Comparison of ENCODE assay signal across 12 cellular contexts in genomic region chr13:110301606-110302131, GRCh38. TPM values are rescaled to one million over a fixed set of nuclear protein-coding genes. Genes with fewer than 3 reads are reported as not detected.
DNase-seq lines count a peak whose midpoint lies in the region; ATAC-seq and TF ChIP-seq lines count a peak whose summit lies in the region.
"Had no signal": no experiment of that assay in that cellular context is flagged by ENCODE, and none has a peak within 500 bp of the region (broad histone marks: within the 10 kb centered on the region; RNA-seq: fewer than 3 reads in every experiment).

No MANE protein-coding gene starts in this region.

- H3K36me3 ChIP-seq in skeletal muscle tissue (ENCODE audit: control insufficient read depth in 3 of 3, insufficient read depth in 3 of 3, low read length in 3 of 3), result no peaks in the 10 kb centered on the region

- H3K4me1 Mint-ChIP-seq in HFFc6 (ENCODE audit: low read depth), result peaks cover 62% of the 10 kb centered on the region

- H3K27me3 ChIP-seq in skeletal muscle tissue (ENCODE audit: control insufficient read depth in 3 of 3, insufficient read depth in 3 of 3, low read length in 3 of 3), result peaks cover 8 to 46% (median 36%) of the 10 kb centered on the region in 3 donors

- no peaks in the 10 kb centered on the region for H3K9me3 Mint-ChIP-seq in HFFc6

- H3K4me3 ChIP-seq in coronary artery (peak overlapping the region; percentile 98), skeletal muscle tissue (ENCODE audit: low read length in 3 of 3) (peak overlapping the region in 1 of 3 donors; percentile 7)
- H3K4me3 ChIP-seq: mucosa of descending colon had no signal

- no peaks in the 10 kb centered on the region; the same call in 1 of the 2 replicates for H3K27me3 Mint-ChIP-seq in HFFc6 (ENCODE audit: insufficient read depth)

- H3K36me3 Mint-ChIP-seq in HFFc6 (ENCODE audit: low read depth), result peaks cover 19% of the 10 kb centered on the region

- ATAC-seq in HG02970 (IDR thresholded peaks at IDR 0.05; ENCODE audit: low FRiP score, unreplicated experiment) (no peak), HG03521 (IDR thresholded peaks at IDR 0.05; ENCODE audit: unreplicated experiment) (no peak), sciatic nerve (no peak)
- ATAC-seq: mucosa of descending colon had no signal

- peaks cover 18 to 36% (median 31%) of the 10 kb centered on the region in 3 donors for H3K4me1 ChIP-seq in skeletal muscle tissue (ENCODE audit: control insufficient read depth in 3 of 3, insufficient read depth in 3 of 3, low read length in 3 of 3)

- no peak for TF ChIP-seq CTCF in HFFc6 (IDR thresholded peaks at IDR 0.05)
- TF ChIP-seq CTCF in coronary artery (IDR thresholded peaks at IDR 0.05), result no peak

- H3K27ac ChIP-seq in coronary artery, result peak overlapping the region; percentile 99
- peak overlapping the region; percentile 40 for H3K27ac ChIP-seq in skeletal muscle tissue (ENCODE audit: low read depth, low read length)

- H3K27ac Mint-ChIP-seq in HFFc6, result peak overlapping the region; percentile 82

- H3K4me3 Mint-ChIP-seq in HFFc6, result peak overlapping the region; percentile 61

- no peaks in the 10 kb centered on the region for H3K9me3 ChIP-seq in skeletal muscle tissue (ENCODE audit: control insufficient read depth in 3 of 3, low read length in 3 of 3)
- H3K9me3 ChIP-seq: mucosa of descending colon had no signal

- DNase-seq in HFFc6 (peak; percentile 91), coronary artery (ENCODE audit: low spot score) (peak; percentile 74), kidney tubule cell (ENCODE audit: low spot score) (peak; percentile 52), GOT3 (lab: John Stamatoyannopoulos, UW) (no peak), sciatic nerve (ENCODE audit: low spot score) (no peak)
- DNase-seq: mucosa of descending colon; NCI-H1105; stimulated activated CD4-positive, alpha-beta T cell treated with anti-CD3 and anti-CD28 coated beads, Interleukin-1b, Interleukin-23, amount 100 ng/mL, for 48 hours; T-helper 1 cell had no signal

- intact Hi-C loops in sciatic nerve (cut with DNase I), result loop anchor here (1.0 to 10.0 kb wide), 2 partner anchors 57 to 81 kb away; no protein-coding TSS in a partner anchor

- no peak overlapping the region for H3K9ac ChIP-seq in skeletal muscle tissue (ENCODE audit: low read depth in 1 of 3, low read length in 3 of 3)

RNA-seq across cellular contexts. Expression of gene COL4A1, which starts 5.3 kb away (rescaled TPM):
- 100 to 1,000 TPM; 137 to 328 (median 148) TPM for total RNA-seq in HFFc6 (2021; fragmentation: NEBNext Ultra II Directional; extraction: Animal tissue kit (Norgen Biotek cat#: 25700))
- total RNA-seq in skeletal muscle tissue, result 774 TPM
- total RNA-seq in sciatic nerve, result 423 TPM

RNA-seq across cellular contexts. Expression of gene COL4A2, which starts 5.4 kb away (rescaled TPM):
- 100 to 1,000 TPM; 202 to 327 (median 217) TPM for total RNA-seq in HFFc6 (2021; fragmentation: NEBNext Ultra II Directional; extraction: Animal tissue kit (Norgen Biotek cat#: 25700))
- total RNA-seq in skeletal muscle tissue (511 TPM), sciatic nerve (417 TPM)

Comparison
In these comparisons a context has a peak if more than half of its experiments do, and no peak if none do; other contexts are left out.
1. DNase-seq: peak in HFFc6 (single experiment), coronary artery (single experiment) and kidney tubule cell (single experiment); none in GOT3 (single experiment) and sciatic nerve (single experiment).